26 cellular contexts compared by ENCODE assay signal in the genomic region with DNA sequence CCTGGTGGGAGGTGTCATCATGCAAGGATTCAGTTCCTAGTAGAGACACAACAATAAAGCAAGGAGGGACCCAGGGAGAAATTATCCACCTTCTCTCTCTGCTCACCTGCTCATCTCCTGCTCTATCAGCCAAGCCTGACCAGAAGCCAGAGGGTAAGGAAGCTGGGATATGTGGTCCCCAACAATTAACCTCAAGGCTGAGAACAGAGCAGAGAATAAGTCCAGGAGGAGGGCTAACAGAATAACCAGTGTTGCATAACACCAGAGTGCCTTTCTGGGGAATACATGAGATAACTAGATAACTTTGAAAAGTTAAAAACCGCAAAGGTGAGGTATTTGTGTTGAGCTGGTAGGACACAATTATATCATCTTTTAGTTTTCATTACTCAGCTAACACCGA.
"Had no signal": no experiment of that assay in that cellular context is flagged by ENCODE, and none has a peak within 500 bp of the region (broad histone marks: within the 10 kb centered on the region; RNA-seq: fewer than 3 reads in every experiment).

No MANE protein-coding gene starts in this region.

- H3K4me1 ChIP-seq: Peyer's patch, SJSA1 had no signal

- H3K9ac ChIP-seq: KMS-11 had no signal

- H3K36me3 ChIP-seq: Peyer's patch, SJSA1 had no signal

- H3K27ac ChIP-seq: KMS-11, PC-9, Peyer's patch, SJSA1, SK-N-MC had no signal

- DNase-seq: IMR-90; Kasumi-1; MM.1S; NCI-H1092 treated with DMSO at 0.1 percent for 48 hours; NCI-H1436; NCI-H187; NCI-H2029; NCI-H2081 treated with DMSO at 0.1 percent for 48 hours; NCI-H2171; NCI-H226; NCI-H446; NCI-H510A; NCI-H524 treated with DMSO at 0.1 percent for 48 hours; NCI-H69; NCI-H774; NK-92 treated with Interleukin-12 subunit alpha and Interleukin-12 subunit beta, amount 100 ng/mL, for 24 hours; OCI-M1; PC-9; Peyer's patch; Right ventricle myocardium superior; SIG-M5 had no signal

- ATAC-seq: HepG2, K562 had no signal

- H3K9me3 ChIP-seq: Peyer's patch, SJSA1 had no signal

- H3K4me3 ChIP-seq: K562, PC-9, Peyer's patch, SJSA1, SK-N-MC had no signal

- H3K27me3 ChIP-seq: Peyer's patch, SJSA1 had no signal

- H3K4me2 ChIP-seq: KMS-11, PC-9 had no signal
